ENCODE assay signal across 11 cellular contexts in the genomic region with DNA sequence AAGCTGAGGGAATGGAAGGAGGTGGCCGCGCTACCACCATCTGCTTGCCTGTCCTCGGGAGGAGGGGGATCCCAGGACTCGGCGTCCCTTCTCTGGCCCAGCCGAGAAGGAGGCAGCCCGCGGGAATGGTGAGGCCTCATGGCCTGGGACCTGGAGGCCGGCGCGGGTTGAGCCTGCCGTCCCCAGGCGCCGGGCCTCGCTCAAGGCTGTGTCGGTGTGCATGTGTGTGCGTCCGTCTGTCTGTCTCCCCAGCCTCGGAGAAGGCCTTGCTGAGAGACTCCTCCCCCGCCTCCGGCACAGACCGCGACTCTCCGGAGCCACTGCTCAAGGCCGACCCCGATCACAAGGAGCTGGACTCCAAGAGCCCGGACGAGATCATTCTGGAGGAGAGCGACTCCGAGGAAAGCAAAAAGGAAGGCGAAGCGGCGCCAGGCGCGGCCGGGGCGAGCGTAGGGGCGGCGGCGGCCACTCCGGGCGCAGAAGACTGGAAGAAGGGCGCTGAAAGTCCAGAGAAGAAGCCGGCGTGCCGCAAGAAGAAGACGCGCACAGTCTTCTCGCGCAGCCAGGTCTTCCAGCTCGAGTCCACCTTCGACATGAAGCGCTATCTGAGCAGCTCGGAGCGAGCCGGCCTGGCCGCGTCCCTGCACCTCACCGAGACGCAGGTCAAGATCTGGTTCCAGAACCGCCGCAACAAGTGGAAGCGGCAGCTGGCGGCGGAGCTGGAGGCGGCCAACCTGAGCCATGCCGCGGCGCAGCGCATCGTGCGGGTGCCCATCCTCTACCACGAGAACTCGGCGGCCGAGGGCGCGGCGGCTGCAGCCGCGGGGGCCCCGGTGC. TPM values are rescaled to one million over a fixed set of nuclear protein-coding genes. Genes with fewer than 3 reads are reported as not detected.
DNase-seq lines count a peak whose midpoint lies in the region; ATAC-seq and TF ChIP-seq lines count a peak whose summit lies in the region.
"Had no signal": no experiment of that assay in that cellular context is flagged by ENCODE, and none has a peak within 500 bp of the region (broad histone marks: within the 10 kb centered on the region; RNA-seq: fewer than 3 reads in every experiment).

No MANE protein-coding gene starts in this region.

- H3K4me3 ChIP-seq in AG10803 (ENCODE audit: low read length) (no peak overlapping the region), mesendoderm (ENCODE audit: low read length) (peak overlapping the region; percentile 10)
- H3K4me3 ChIP-seq: body of pancreas had no signal

- peaks cover 60% of the 10 kb centered on the region for H3K27me3 ChIP-seq in mesendoderm (ENCODE audit: insufficient read depth, low read length, poor library complexity)

- peak overlapping the region; percentile 64 for H3K4me2 ChIP-seq in mesendoderm (ENCODE audit: low read length)

- H4K8ac ChIP-seq in mesendoderm (ENCODE audit: low read depth, low read length): no peak overlapping the region

- H3K36me3 ChIP-seq in mesendoderm (ENCODE audit: control insufficient read depth, insufficient read depth, low read length): no peaks in the 10 kb centered on the region
- H3K36me3 ChIP-seq: prostate gland had no signal

- H3K4me1 ChIP-seq in mesendoderm (ENCODE audit: control insufficient read depth, low read depth, low read length): peaks cover 7% of the 10 kb centered on the region

- H3K9ac ChIP-seq in mesendoderm (ENCODE audit: low read length): peak overlapping the region; percentile 35

- no peak overlapping the region for H2BK120ac ChIP-seq in mesendoderm (ENCODE audit: low read depth, low read length)

- no peak overlapping the region for H3K4ac ChIP-seq in mesendoderm (ENCODE audit: low read depth, low read length)

- no peak overlapping the region for H3K23ac ChIP-seq in mesendoderm (ENCODE audit: low read length)

- TF ChIP-seq CTCF in AG10803 (conservative IDR thresholded peaks at IDR 0.05; ENCODE audit: low read length) (no peak), GM20000 (IDR thresholded peaks at IDR 0.05; ENCODE audit: extremely low read depth, missing control alignments) (no peak)

- H2AK5ac ChIP-seq in mesendoderm (ENCODE audit: low read length): no peak overlapping the region

- H3K79me2 ChIP-seq in mesendoderm (ENCODE audit: control insufficient read depth, insufficient read depth, low read length): no peaks in the 10 kb centered on the region

- H3K27ac ChIP-seq in mesendoderm (ENCODE audit: low read depth, low read length): no peak overlapping the region
- H3K27ac ChIP-seq: body of pancreas, prostate gland had no signal

- no peak for ATAC-seq in GM21528 (IDR thresholded peaks at IDR 0.05; ENCODE audit: low FRiP score, unreplicated experiment)
- ATAC-seq: body of pancreas had no signal

- H4K5ac ChIP-seq in mesendoderm (ENCODE audit: low read length): no peak overlapping the region

- no peak overlapping the region for H2BK15ac ChIP-seq in mesendoderm (replicated peaks; ENCODE audit: low read depth)

- H3K56ac ChIP-seq in mesendoderm (ENCODE audit: low read length): peak overlapping the region; percentile 66

- no peak overlapping the region for H2BK5ac ChIP-seq in mesendoderm (ENCODE audit: low read length)

- WGBS in mesendoderm (ENCODE audit: extremely low coverage, insufficient coverage, low lambda C conversion rate): no CpG with 5 or more reads among the region's 83 CpGs

- H3K79me1 ChIP-seq in mesendoderm (ENCODE audit: low read length): no peaks in the 10 kb centered on the region

- no peak overlapping the region for H3K18ac ChIP-seq in mesendoderm (ENCODE audit: low read length)

- DNase-seq in AG10803 (ENCODE audit: low read depth) (peak; percentile 12), GM20000 (ENCODE audit: low spot score) (peak; percentile 72), mesendoderm (peak; percentile 84), C1 segment of cervical spinal cord (lab: John Stamatoyannopoulos, UW) (no peak), A172 (ENCODE audit: low spot score) (no peak), medulla oblongata (ENCODE audit: extremely low spot score) (no peak)
- DNase-seq in activated naive CD4-positive, alpha-beta T cell treated with anti-CD3 and anti-CD28 coated beads, Interleukin-2, amount 50 U/mL, for 16 hours: peak; percentile 34
- DNase-seq: NCI-H1694 had no signal

RNA-seq across cellular contexts. Expression of gene HMX3, which starts 1.3 kb away (rescaled TPM):
- 0.22 TPM for polyA plus RNA-seq in mesendoderm (2013, experiment 1 of 2)
- polyA plus RNA-seq in mesendoderm (2013, experiment 2 of 2): 0.15 TPM
- total RNA-seq in A172 (2014; rRNA removed; shearing (Covaris generic)): not detected in 2 replicates
- total RNA-seq: body of pancreas, prostate gland had no signal

RNA-seq across cellular contexts. Expression of gene HMX2, which starts 10.9 kb away (rescaled TPM):
- polyA plus RNA-seq in mesendoderm (2013, experiment 1 of 2): 0.24 TPM
- 0.24 TPM for polyA plus RNA-seq in mesendoderm (2013, experiment 2 of 2)
- not detected in 2 replicates for total RNA-seq in A172 (2014; rRNA removed; shearing (Covaris generic))
- total RNA-seq: body of pancreas had no signal

RNA-seq across cellular contexts. Expression of gene BUB3, which starts 17.2 kb away (rescaled TPM):
- polyA plus RNA-seq in mesendoderm (2013, experiment 1 of 2): 114 TPM
- 115 TPM for polyA plus RNA-seq in mesendoderm (2013, experiment 2 of 2)
- 154 and 178 TPM in 2 replicates for total RNA-seq in A172 (2014; rRNA removed; shearing (Covaris generic))

Comparison
In these comparisons a context has a peak if more than half of its experiments do, and no peak if none do; other contexts are left out.
1. DNase-seq: peak in AG10803 (single experiment), GM20000 (single experiment), activated naive CD4-positive, alpha-beta T cell treated with anti-CD3 and anti-CD28 coated beads, Interleukin-2, amount 50 U/mL, for 16 hours (single experiment) and mesendoderm (single experiment); none in C1 segment of cervical spinal cord (0 of 14), A172 (single experiment) and medulla oblongata (single experiment).